Comparison of ENCODE assay signal across 30 cellular contexts in the genomic region with DNA sequence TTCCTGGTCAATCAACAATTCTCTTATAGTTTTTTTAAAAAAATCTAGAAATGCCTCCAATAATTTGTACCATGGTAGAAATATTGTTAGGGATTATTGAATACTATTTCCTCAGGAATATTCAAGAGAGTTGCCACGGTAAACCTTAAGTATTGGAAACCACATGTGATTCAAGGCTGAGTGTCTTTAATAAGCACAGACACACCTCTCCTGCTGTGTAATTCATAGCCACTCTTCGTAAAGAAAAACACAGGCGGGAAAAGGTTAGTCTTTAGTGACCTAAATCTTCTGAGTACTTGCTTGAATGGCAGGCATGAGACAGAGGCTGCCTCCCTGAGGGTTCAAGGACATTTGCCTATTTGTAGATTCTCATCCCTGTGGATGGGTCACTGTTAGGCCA.
"Had no signal": no experiment of that assay in that cellular context is flagged by ENCODE, and none has a peak within 500 bp of the region (broad histone marks: within the 10 kb centered on the region; RNA-seq: fewer than 3 reads in every experiment).

No MANE protein-coding gene starts in this region.

- ATAC-seq: activated CD4-positive, alpha-beta T cell treated with anti-CD3 and anti-CD28 coated beads for 36 hours; activated CD8-positive, alpha-beta memory T cell treated with anti-CD3 and anti-CD28 coated beads, Interleukin-2, amount 10 ng/mL, durations not matched to agents 7 days and 5 days; activated CD8-positive, alpha-beta T cell treated with anti-CD3 and anti-CD28 coated beads, Interleukin-2, amount 10 ng/mL, durations not matched to agents 7 days and 5 days; activated naive CD8-positive, alpha-beta T cell treated with anti-CD3 and anti-CD28 coated beads, Interleukin-2, amount 50 U/mL, for 24 hours; body of pancreas; effector memory CD8-positive, alpha-beta T cell; gastroesophageal sphincter; heart right ventricle; T-helper 17 cell had no signal

- H3K4me3 ChIP-seq: adrenal gland, body of pancreas, esophagus squamous epithelium, gastroesophageal sphincter, heart right ventricle had no signal

- H3K27me3 ChIP-seq: adrenal gland, body of pancreas, esophagus squamous epithelium, gastroesophageal sphincter, heart right ventricle had no signal

- DNase-seq: activated CD4-positive, alpha-beta memory T cell treated with anti-CD3 and anti-CD28 coated beads for 36 hours; activated CD4-positive, alpha-beta T cell treated with anti-CD3 and anti-CD28 coated beads for 36 hours; activated CD4-positive, alpha-beta T cell treated with anti-CD3 and anti-CD28 coated beads, Interleukin-2, amount 10 ng/mL, durations not matched to agents 24 days and 14 days; activated CD4-positive, CD25-positive, alpha-beta regulatory T cell; activated CD4-positive, CD25-positive, alpha-beta regulatory T cell treated with anti-CD3 and anti-CD28 coated beads, Interleukin-2, amount 50 U/mL, for 72 hours; activated CD8-positive, alpha-beta memory T cell treated with anti-CD3 and anti-CD28 coated beads, Interleukin-2, amount 10 ng/mL, durations not matched to agents 7 days and 5 days; activated CD8-positive, alpha-beta memory T cell treated with anti-CD3 and anti-CD28 coated beads, Interleukin-2, amount 50 U/mL, for 4 hours; activated CD8-positive, alpha-beta T cell treated with anti-CD3 and anti-CD28 coated beads, Interleukin-2, amount 10 ng/mL, durations not matched to agents 7 days and 5 days; activated effector memory CD4-positive, alpha-beta T cell treated with anti-CD3 and anti-CD28 coated beads, Interleukin-2, amount 50 U/mL, for 16 hours; activated naive CD4-positive, alpha-beta T cell treated with anti-CD3 and anti-CD28 coated beads for 36 hours; activated naive CD8-positive, alpha-beta T cell treated with anti-CD3 and anti-CD28 coated beads for 36 hours; activated naive CD8-positive, alpha-beta T cell treated with anti-CD3 and anti-CD28 coated beads, Interleukin-2, amount 50 U/mL, for 24 hours; activated T-cell treated with anti-CD3 and anti-CD28 coated beads, Interleukin-2, amount 50 U/mL, for 1 hour; activated T-cell treated with anti-CD3 and anti-CD28 coated beads, Interleukin-2, amount 50 U/mL, for 48 hours; adrenal gland; amygdala; aorta; body of pancreas; caudate nucleus; cortex of kidney; dermis blood vessel endothelial cell; effector CD4-positive, alpha-beta T cell; effector memory CD8-positive, alpha-beta T cell; esophagus squamous epithelium; foreskin melanocyte; heart right ventricle; T-helper 17 cell; T1000 had no signal

- H3K27ac ChIP-seq: adrenal gland, body of pancreas, epithelial cell of prostate, esophagus squamous epithelium, gastroesophageal sphincter, heart right ventricle had no signal

- H3K36me3 ChIP-seq: adrenal gland, esophagus squamous epithelium, gastroesophageal sphincter, heart right ventricle had no signal

- H3K9me3 ChIP-seq: adrenal gland, body of pancreas, esophagus squamous epithelium had no signal
